In the genomic region with DNA sequence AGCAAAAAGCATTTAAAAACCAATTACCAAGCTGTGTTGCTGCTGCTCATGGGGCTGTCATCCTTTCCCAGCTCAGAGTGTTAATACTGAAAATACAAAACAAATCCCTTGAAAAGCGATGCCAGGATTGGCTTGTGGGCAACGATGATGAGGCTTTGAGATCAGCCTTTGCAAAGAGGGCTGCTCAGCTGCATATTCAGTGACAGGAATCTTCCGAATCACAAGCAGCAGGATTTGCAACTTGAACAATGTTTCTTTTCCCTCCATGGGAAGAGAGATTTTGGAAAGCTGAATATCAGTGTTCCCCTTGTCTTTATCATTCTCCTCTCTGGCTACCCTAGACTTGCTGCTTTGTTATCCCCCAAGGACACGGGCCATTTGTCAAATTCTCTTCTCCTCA, we compare ENCODE assay signal across 20 cellular contexts.
DNase-seq lines count a peak whose midpoint lies in the region; ATAC-seq lines count a peak whose summit lies in the region.
"Had no signal": no experiment of that assay in that cellular context is flagged by ENCODE, and none has a peak within 500 bp of the region (broad histone marks: within the 10 kb centered on the region; RNA-seq: fewer than 3 reads in every experiment).

No MANE protein-coding gene starts in this region.

- H3K27ac Mint-ChIP-seq in stimulated activated effector memory CD8-positive, alpha-beta T cell treated with anti-CD3 and anti-CD28 coated beads, Interleukin-12 subunit alpha, Interleukin-12 subunit beta, amount 100 ng/mL, for 72 hours = no peak overlapping the region
- H3K27ac Mint-ChIP-seq: activated B cell treated with CpG ODN at 0.5 μM for 24 hours; activated CD4-positive, alpha-beta memory T cell treated with anti-CD3 and anti-CD28 coated beads for 36 hours; effector memory CD8-positive, alpha-beta T cell; memory B cell; nephron had no signal

- H3K79me2 ChIP-seq in mesendoderm (ENCODE audit: control insufficient read depth, insufficient read depth, low read length) = no peaks in the 10 kb centered on the region
- H3K79me2 ChIP-seq: hepatocyte had no signal

- no peak overlapping the region for H3K9ac ChIP-seq in mesendoderm (ENCODE audit: low read length)

- no peak overlapping the region for H2BK120ac ChIP-seq in mesendoderm (ENCODE audit: low read depth, low read length)

- H2BK5ac ChIP-seq in mesendoderm (ENCODE audit: low read length) = no peak overlapping the region

- H3K4me3 Mint-ChIP-seq in stimulated activated effector memory CD8-positive, alpha-beta T cell treated with anti-CD3 and anti-CD28 coated beads, Interleukin-12 subunit alpha, Interleukin-12 subunit beta, amount 100 ng/mL, for 72 hours = no peak overlapping the region
- H3K4me3 Mint-ChIP-seq: activated B cell treated with CpG ODN at 0.5 μM for 24 hours; activated CD4-positive, alpha-beta memory T cell treated with anti-CD3 and anti-CD28 coated beads for 36 hours; effector memory CD8-positive, alpha-beta T cell; memory B cell; nephron had no signal

- no peak overlapping the region for H4K5ac ChIP-seq in mesendoderm (ENCODE audit: low read length)

- H3K36me3 ChIP-seq in mesendoderm (ENCODE audit: control insufficient read depth, insufficient read depth, low read length) = no peaks in the 10 kb centered on the region
- H3K36me3 ChIP-seq: SJSA1 had no signal

- H3K79me1 ChIP-seq in mesendoderm (ENCODE audit: low read length) = no peaks in the 10 kb centered on the region

- H3K4me2 ChIP-seq in mesendoderm (ENCODE audit: low read length) = no peak overlapping the region
- H3K4me2 ChIP-seq: hepatocyte, PC-9 had no signal

- H2AK5ac ChIP-seq in mesendoderm (ENCODE audit: low read length) = no peak overlapping the region

- H3K56ac ChIP-seq in mesendoderm (ENCODE audit: low read length) = no peak overlapping the region

- no peaks in the 10 kb centered on the region for H3K9me3 Mint-ChIP-seq in stimulated activated effector memory CD8-positive, alpha-beta T cell treated with anti-CD3 and anti-CD28 coated beads, Interleukin-12 subunit alpha, Interleukin-12 subunit beta, amount 100 ng/mL, for 72 hours
- H3K9me3 Mint-ChIP-seq: activated B cell treated with CpG ODN at 0.5 μM for 24 hours, memory B cell, nephron had no signal

- no peaks in the 10 kb centered on the region for H3K4me1 Mint-ChIP-seq in stimulated activated effector memory CD8-positive, alpha-beta T cell treated with anti-CD3 and anti-CD28 coated beads, Interleukin-12 subunit alpha, Interleukin-12 subunit beta, amount 100 ng/mL, for 72 hours
- H3K4me1 Mint-ChIP-seq: activated B cell treated with CpG ODN at 0.5 μM for 24 hours, memory B cell had no signal

- no peak overlapping the region for H3K23ac ChIP-seq in mesendoderm (ENCODE audit: low read length)

- no CpG with 5 or more reads among the region's 4 CpGs for WGBS in mesendoderm (ENCODE audit: extremely low coverage, insufficient coverage, low lambda C conversion rate)

- H3K27me3 ChIP-seq in mesendoderm (ENCODE audit: insufficient read depth, low read length, poor library complexity) = no peaks in the 10 kb centered on the region
- H3K27me3 ChIP-seq: hepatocyte, SJSA1 had no signal

- peak overlapping the region; percentile 71 for H3K18ac ChIP-seq in mesendoderm (ENCODE audit: low read length)

- no peak overlapping the region for H3K4me3 ChIP-seq in mesendoderm (ENCODE audit: low read length)
- H3K4me3 ChIP-seq: GM23248, hepatocyte, PC-9, SJSA1 had no signal

- no peak for ATAC-seq in stimulated activated effector memory CD8-positive, alpha-beta T cell treated with anti-CD3 and anti-CD28 coated beads, Interleukin-12 subunit alpha, Interleukin-12 subunit beta, amount 100 ng/mL, for 72 hours
- ATAC-seq: effector memory CD8-positive, alpha-beta T cell had no signal

- H4K8ac ChIP-seq in mesendoderm (ENCODE audit: low read depth, low read length) = no peak overlapping the region

- H3K27ac ChIP-seq in mesendoderm (ENCODE audit: low read depth, low read length) = no peak overlapping the region
- H3K27ac ChIP-seq: hepatocyte, PC-9, SJSA1 had no signal

- peak; percentile 57 for DNase-seq in NCI-H1694 (lab: John Stamatoyannopoulos, UW)
- peak; percentile 81 for DNase-seq in cerebellar cortex (ENCODE audit: low spot score)
- no peak for DNase-seq in mesendoderm
- peak; percentile 74 for DNase-seq in superior temporal gyrus (ENCODE audit: extremely low spot score)
- DNase-seq in DMS114 treated with DMSO at 0.1 percent for 48 hours (lab: John Stamatoyannopoulos, UW; ENCODE audit: unreplicated experiment) = no peak
- DNase-seq in glomerular visceral epithelial cell (ENCODE audit: extremely low spot score) = no peak
- DNase-seq in stimulated activated effector memory CD8-positive, alpha-beta T cell treated with anti-CD3 and anti-CD28 coated beads, Interleukin-12 subunit alpha, Interleukin-12 subunit beta, amount 100 ng/mL, for 72 hours (ENCODE audit: low spot score in 2 of 2) = no peak
- DNase-seq: activated B cell treated with CpG ODN at 0.5 μM for 24 hours; activated CD4-positive, alpha-beta memory T cell treated with anti-CD3 and anti-CD28 coated beads for 36 hours; activated naive CD4-positive, alpha-beta T cell treated with Interleukin-2 at 50 U/mL for 16 hours; activated T-cell treated with anti-CD3 and anti-CD28 coated beads, Interleukin-2, amount 50 U/mL, for 1 hour; effector memory CD8-positive, alpha-beta T cell; GM23248; NCI-H774; PC-9; stimulated activated CD4-positive, alpha-beta T cell treated with anti-CD3 and anti-CD28 coated beads, Interleukin-12 subunit alpha, Interleukin-12 subunit beta, amount 100 ng/mL, for 4 hours had no signal

- H3K36me3 Mint-ChIP-seq in stimulated activated effector memory CD8-positive, alpha-beta T cell treated with anti-CD3 and anti-CD28 coated beads, Interleukin-12 subunit alpha, Interleukin-12 subunit beta, amount 100 ng/mL, for 72 hours = no peaks in the 10 kb centered on the region
- H3K36me3 Mint-ChIP-seq: activated CD4-positive, alpha-beta memory T cell treated with anti-CD3 and anti-CD28 coated beads for 36 hours; memory B cell had no signal

- H3K4ac ChIP-seq in mesendoderm (ENCODE audit: low read depth, low read length) = no peak overlapping the region

- no peak overlapping the region for H2BK15ac ChIP-seq in mesendoderm (replicated peaks; ENCODE audit: low read depth)

- H3K4me1 ChIP-seq in mesendoderm (ENCODE audit: control insufficient read depth, low read depth, low read length) = peaks cover 7% of the 10 kb centered on the region

Comparison
In these comparisons a context has a peak if more than half of its experiments do, and no peak if none do; other contexts are left out.
1. DNase-seq: peak in NCI-H1694 (single experiment), cerebellar cortex (single experiment) and superior temporal gyrus (single experiment); none in mesendoderm (single experiment), DMS114 treated with DMSO at 0.1 percent for 48 hours (single experiment), glomerular visceral epithelial cell (single experiment) and stimulated activated effector memory CD8-positive, alpha-beta T cell treated with anti-CD3 and anti-CD28 coated beads, Interleukin-12 subunit alpha, Interleukin-12 subunit beta, amount 100 ng/mL, for 72 hours (0 of 2).